In the genomic region with DNA sequence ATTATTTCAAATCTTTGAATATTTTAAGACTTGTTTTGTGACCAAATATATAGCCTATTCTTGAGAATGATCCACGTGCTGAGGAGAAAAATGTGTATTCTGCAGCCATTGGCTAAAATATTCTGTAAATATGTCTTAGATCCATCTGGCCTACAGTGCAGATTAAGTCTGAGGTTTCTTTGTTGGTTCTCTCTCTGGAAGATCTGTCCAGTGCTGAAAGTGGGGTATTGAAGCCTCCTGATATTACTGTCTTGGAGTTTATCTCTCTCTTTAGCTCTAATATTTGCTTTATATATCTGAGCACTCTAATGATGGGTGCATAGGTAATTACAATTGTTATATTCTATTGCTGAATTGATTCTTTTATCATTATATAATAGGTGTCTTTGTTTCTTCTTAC, we compare ENCODE assay signal across 28 cellular contexts.
"Had no signal": no experiment of that assay in that cellular context is flagged by ENCODE, and none has a peak within 500 bp of the region (broad histone marks: within the 10 kb centered on the region; RNA-seq: fewer than 3 reads in every experiment).

No MANE protein-coding gene starts in this region.

- H3K27me3 Mint-ChIP-seq: memory B cell; stimulated activated naive B cell treated with anti-CD40 and anti-IgM and Interleukin-4, amounts not matched to agents 10 μg/mL and 1 μg/mL and 100 μg/mL, for 72 hours had no signal

- H3K9me3 ChIP-seq: pancreas, prostate gland, testis, thyroid gland, upper lobe of left lung, vagina had no signal

- DNase-seq: kidney glomerular epithelial cell; left cardiac atrium; left lung; naive thymus-derived CD8-positive, alpha-beta T cell; nucleus accumbens; pancreas; posterior cingulate gyrus; retina; right cardiac atrium; stimulated activated CD4-positive, alpha-beta T cell treated with anti-CD3 and anti-CD28 coated beads, Interleukin-12 subunit alpha, Interleukin-12 subunit beta, amount 100 ng/mL, for 4 hours; stimulated activated CD4-positive, alpha-beta T cell treated with anti-CD3 and anti-CD28 coated beads, Interleukin-15, amount 100 ng/mL, for 24 hours; stimulated activated CD4-positive, alpha-beta T cell treated with anti-CD3 and anti-CD28 coated beads, Interleukin-2, amount 100 ng/mL, for 24 hours; stimulated activated CD4-positive, alpha-beta T cell treated with anti-CD3 and anti-CD28 coated beads, Interleukin-4, amount 100 ng/mL, for 1 hour; stimulated activated naive B cell treated with anti-CD40 and anti-IgM and Interleukin-4, amounts not matched to agents 10 μg/mL and 1 μg/mL and 100 μg/mL, for 72 hours; stimulated activated naive CD8-positive, alpha-beta T cell treated with anti-CD3 and anti-CD28 coated beads, Interleukin-15, Interleukin-2, amounts not matched to agents 100 U/mL and 50 U/mL, for 24 hours; stomach; testis; thyroid gland; transverse colon; upper lobe of left lung had no signal

- H3K27ac Mint-ChIP-seq: memory B cell; naive thymus-derived CD8-positive, alpha-beta T cell; nephron; stimulated activated naive B cell treated with anti-CD40 and anti-IgM and Interleukin-4, amounts not matched to agents 10 μg/mL and 1 μg/mL and 100 μg/mL, for 72 hours had no signal

- H3K4me3 ChIP-seq: left lung, lung, pancreas, prostate gland, skin epidermis, stomach, testis, thyroid gland, transverse colon, upper lobe of left lung, vagina had no signal

- H3K4me3 Mint-ChIP-seq: memory B cell; naive thymus-derived CD8-positive, alpha-beta T cell; nephron; neural crest cell; stimulated activated naive B cell treated with anti-CD40 and anti-IgM and Interleukin-4, amounts not matched to agents 10 μg/mL and 1 μg/mL and 100 μg/mL, for 72 hours had no signal

- H3K36me3 ChIP-seq: left lung, pancreas, prostate gland, stomach, thyroid gland, transverse colon, upper lobe of left lung, vagina had no signal

- H3K36me3 Mint-ChIP-seq: memory B cell; stimulated activated naive B cell treated with anti-CD40 and anti-IgM and Interleukin-4, amounts not matched to agents 10 μg/mL and 1 μg/mL and 100 μg/mL, for 72 hours had no signal

- ATAC-seq: left cardiac atrium; left lung; naive thymus-derived CD8-positive, alpha-beta T cell; pancreas; right cardiac atrium; sciatic nerve; stimulated activated naive B cell treated with anti-CD40 and anti-IgM and Interleukin-4, amounts not matched to agents 10 μg/mL and 1 μg/mL and 100 μg/mL, for 72 hours; stimulated activated naive CD8-positive, alpha-beta T cell treated with anti-CD3 and anti-CD28 coated beads, Interleukin-15, Interleukin-2, amounts not matched to agents 100 U/mL and 50 U/mL, for 24 hours had no signal

- H3K27ac ChIP-seq: left lung, pancreas, prostate gland, skin epidermis, stomach, testis, thyroid gland, transverse colon, upper lobe of left lung, vagina had no signal

- H3K4me1 Mint-ChIP-seq: memory B cell; naive thymus-derived CD8-positive, alpha-beta T cell; nephron; stimulated activated naive B cell treated with anti-CD40 and anti-IgM and Interleukin-4, amounts not matched to agents 10 μg/mL and 1 μg/mL and 100 μg/mL, for 72 hours had no signal

- H3K27me3 ChIP-seq: left lung, pancreas, stomach, testis, thyroid gland, transverse colon, upper lobe of left lung, vagina had no signal

- H3K4me1 ChIP-seq: left lung, pancreas, prostate gland, testis, thyroid gland, transverse colon, upper lobe of left lung, vagina had no signal
